Comparison of ENCODE assay signal across 19 cellular contexts in the genomic region with DNA sequence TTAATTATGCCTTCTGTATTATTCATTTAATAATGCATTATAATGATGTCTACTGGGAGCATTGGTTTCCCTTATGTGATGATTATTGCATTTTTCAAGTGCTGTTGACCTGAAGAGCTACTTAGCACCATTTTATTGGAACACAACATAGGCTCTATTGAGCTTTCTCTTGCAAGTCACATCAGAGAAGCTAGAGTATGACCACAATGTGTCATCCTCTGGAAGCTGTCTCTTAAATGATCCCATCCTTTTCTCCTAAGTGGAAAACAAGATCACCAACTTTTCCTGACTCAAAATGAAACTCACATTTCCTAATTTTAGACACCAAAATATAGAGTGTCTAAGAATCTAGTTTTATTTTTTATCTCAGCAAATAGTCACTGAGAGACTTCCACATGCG.
"Had no signal": no experiment of that assay in that cellular context is flagged by ENCODE, and none has a peak within 500 bp of the region (broad histone marks: within the 10 kb centered on the region; RNA-seq: fewer than 3 reads in every experiment).

No MANE protein-coding gene starts in this region.

- H3K4me1 ChIP-seq: heart right ventricle, left ventricle myocardium inferior, prostate gland, tibial nerve had no signal

- H3K9me3 ChIP-seq: left ventricle myocardium inferior, prostate gland, tibial nerve had no signal

- FAIRE-seq: islet of Langerhans, TTC549 had no signal

- H3K4me3 ChIP-seq: heart right ventricle, left ventricle myocardium inferior, prostate gland, tibial nerve had no signal

- DNase-seq: activated CD4-positive, alpha-beta T cell treated with anti-CD3 and anti-CD28 coated beads, Interleukin-2, amount 10 ng/mL, durations not matched to agents 7 days and 5 days; activated CD4-positive, CD25-positive, alpha-beta regulatory T cell; activated CD8-positive, alpha-beta memory T cell treated with anti-CD3 and anti-CD28 coated beads for 24 hours; activated naive CD4-positive, alpha-beta T cell treated with anti-CD3 and anti-CD28 coated beads for 36 hours; cerebellar nuclear complex; dermis blood vessel endothelial cell; endodermal cell; heart right ventricle; left ventricle myocardium inferior; mesendoderm; nephron progenitor cell; stimulated activated CD4-positive, alpha-beta T cell treated with anti-CD3 and anti-CD28 coated beads, Interleukin-2, amount 100 ng/mL, for 24 hours; stimulated activated naive B cell treated with anti-CD40 and anti-IgM and Interleukin-4, amounts not matched to agents 10 μg/mL and 1 μg/mL and 100 μg/mL, for 72 hours; T-helper 17 cell had no signal

- H3K27ac ChIP-seq: heart right ventricle, left ventricle myocardium inferior, prostate gland, tibial nerve had no signal

- ATAC-seq: heart right ventricle; sciatic nerve; stimulated activated naive B cell treated with anti-CD40 and anti-IgM and Interleukin-4, amounts not matched to agents 10 μg/mL and 1 μg/mL and 100 μg/mL, for 72 hours; T-helper 17 cell had no signal

- H3K36me3 ChIP-seq: heart right ventricle, left ventricle myocardium inferior, prostate gland, tibial nerve had no signal

- H3K27me3 ChIP-seq: heart right ventricle, tibial nerve had no signal
